ENCODE assay signal across 14 cellular contexts in the genomic region with DNA sequence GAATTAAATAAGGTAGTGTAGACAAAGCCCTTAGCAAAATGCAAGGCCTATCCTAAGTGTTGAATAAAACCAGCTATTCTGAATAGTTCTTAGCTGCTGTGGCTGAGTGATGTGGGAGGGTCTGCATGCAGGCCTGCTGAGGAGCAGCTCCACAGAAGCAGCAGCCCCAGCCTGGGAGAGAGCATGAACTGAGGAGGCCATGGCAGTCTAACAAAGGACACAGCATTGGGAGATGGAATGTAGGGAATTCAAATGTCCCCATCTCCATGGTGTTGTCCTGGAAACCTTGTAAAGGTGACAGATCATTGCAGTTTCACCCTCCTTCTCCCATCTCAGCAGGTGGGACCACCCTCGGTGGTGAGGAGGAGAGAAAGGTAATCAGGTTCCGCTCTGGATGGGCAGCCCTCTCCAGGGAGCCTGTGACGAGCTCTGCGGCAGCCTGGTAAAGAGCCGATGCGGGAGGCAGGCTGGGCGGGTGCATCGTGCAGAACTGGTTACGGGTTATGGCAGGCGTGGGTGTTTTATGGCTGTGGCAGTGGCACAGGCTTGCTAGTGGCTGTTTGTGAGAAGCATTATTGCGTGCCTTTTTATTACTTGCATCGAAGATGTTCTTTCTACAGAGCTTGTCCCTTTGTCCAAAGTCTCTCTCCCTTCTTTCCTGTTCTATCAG.
"Had no signal": no experiment of that assay in that cellular context is flagged by ENCODE, and none has a peak within 500 bp of the region (broad histone marks: within the 10 kb centered on the region; RNA-seq: fewer than 3 reads in every experiment).

No MANE protein-coding gene starts in this region.

- H3K27me3 ChIP-seq: neutrophil, right atrium auricular region, tibial artery had no signal

- H3K9me3 Mint-ChIP-seq: activated naive CD4-positive, alpha-beta T cell treated with anti-CD3 and anti-CD28 coated beads, Interleukin-2, amount 10 ng/mL, durations not matched to agents 7 days and 5 days; activated T-helper 2 cell treated with anti-CD3 and anti-CD28 coated beads, Interferon-gamma antibody, Interleukin-2, Interleukin-4, amounts not matched to agents 10 μg/mL and 5 μg/mL and 100 μg/mL, durations not matched to agents 14 hours and 24 hours and 36 hours; immature natural killer cell; stimulated activated memory B cell treated with anti-CD40 and anti-IgM and Interleukin-4, amounts not matched to agents 10 μg/mL and 1 μg/mL and 100 μg/mL, for 72 hours had no signal

- H3K9ac ChIP-seq: SK-N-SH had no signal

- H3K4me1 ChIP-seq: lower lobe of right lung, right atrium auricular region, tibial artery had no signal

- H3K27me3 Mint-ChIP-seq: activated naive CD4-positive, alpha-beta T cell treated with anti-CD3 and anti-CD28 coated beads, Interleukin-2, amount 10 ng/mL, durations not matched to agents 7 days and 5 days; stimulated activated memory B cell treated with anti-CD40 and anti-IgM and Interleukin-4, amounts not matched to agents 10 μg/mL and 1 μg/mL and 100 μg/mL, for 72 hours had no signal

- H3K36me3 Mint-ChIP-seq: activated naive CD4-positive, alpha-beta T cell treated with anti-CD3 and anti-CD28 coated beads, Interleukin-2, amount 10 ng/mL, durations not matched to agents 7 days and 5 days; immature natural killer cell; stimulated activated memory B cell treated with anti-CD40 and anti-IgM and Interleukin-4, amounts not matched to agents 10 μg/mL and 1 μg/mL and 100 μg/mL, for 72 hours had no signal

- H3K9me3 ChIP-seq: lower lobe of right lung, neutrophil, right atrium auricular region, SK-N-SH, tibial artery had no signal

- ATAC-seq: stimulated activated memory B cell treated with anti-CD40 and anti-IgM and Interleukin-4, amounts not matched to agents 10 μg/mL and 1 μg/mL and 100 μg/mL, for 72 hours had no signal

- H3K4me2 ChIP-seq: SK-N-SH had no signal

- DNase-seq: activated CD4-positive, alpha-beta T cell treated with anti-CD3 and anti-CD28 coated beads, Interleukin-2, amount 50 U/mL, for 48 hours; activated naive CD4-positive, alpha-beta T cell treated with anti-CD3 and anti-CD28 coated beads, Interleukin-2, amount 10 ng/mL, durations not matched to agents 7 days and 5 days; dermis blood vessel endothelial cell; hypothalamus; immature natural killer cell; lower lobe of right lung; midbrain; SK-N-SH; stimulated activated CD4-positive, alpha-beta T cell treated with anti-CD3 and anti-CD28 coated beads, Interleukin-2, amount 100 ng/mL, for 48 hours; tibial artery had no signal

- H3K4me3 Mint-ChIP-seq: activated naive CD4-positive, alpha-beta T cell treated with anti-CD3 and anti-CD28 coated beads, Interleukin-2, amount 10 ng/mL, durations not matched to agents 7 days and 5 days; immature natural killer cell; stimulated activated memory B cell treated with anti-CD40 and anti-IgM and Interleukin-4, amounts not matched to agents 10 μg/mL and 1 μg/mL and 100 μg/mL, for 72 hours had no signal

- H3K4me1 Mint-ChIP-seq: activated naive CD4-positive, alpha-beta T cell treated with anti-CD3 and anti-CD28 coated beads, Interleukin-2, amount 10 ng/mL, durations not matched to agents 7 days and 5 days; immature natural killer cell; stimulated activated memory B cell treated with anti-CD40 and anti-IgM and Interleukin-4, amounts not matched to agents 10 μg/mL and 1 μg/mL and 100 μg/mL, for 72 hours had no signal

- H3K27ac Mint-ChIP-seq: activated naive CD4-positive, alpha-beta T cell treated with anti-CD3 and anti-CD28 coated beads, Interleukin-2, amount 10 ng/mL, durations not matched to agents 7 days and 5 days; activated T-helper 2 cell treated with anti-CD3 and anti-CD28 coated beads, Interferon-gamma antibody, Interleukin-2, Interleukin-4, amounts not matched to agents 10 μg/mL and 5 μg/mL and 100 μg/mL, durations not matched to agents 14 hours and 24 hours and 36 hours; immature natural killer cell; stimulated activated memory B cell treated with anti-CD40 and anti-IgM and Interleukin-4, amounts not matched to agents 10 μg/mL and 1 μg/mL and 100 μg/mL, for 72 hours had no signal

- H3K36me3 ChIP-seq: lower lobe of right lung, neutrophil, right atrium auricular region, tibial artery had no signal

- H3K4me3 ChIP-seq: lower lobe of right lung, right atrium auricular region, tibial artery had no signal

- H3K27ac ChIP-seq: lower lobe of right lung, neutrophil, right atrium auricular region, tibial artery had no signal
